In genomic region chr2:192314800-192315481, GRCh38 we compare ENCODE assay signal across 22 cellular contexts.
DNase-seq lines count a peak whose midpoint lies in the region; ATAC-seq and TF ChIP-seq lines count a peak whose summit lies in the region.
"Had no signal": no experiment of that assay in that cellular context is flagged by ENCODE, and none has a peak within 500 bp of the region (broad histone marks: within the 10 kb centered on the region; RNA-seq: fewer than 3 reads in every experiment).

No MANE protein-coding gene starts in this region.

- intact Hi-C loops in posterior vena cava (cut with DNase I) (no loop called here), Caco-2 (cut with micrococcal nuclease; ENCODE audit: unreplicated experiment) (no loop called here)
- intact Hi-C loops in CD4-positive, alpha-beta T cell (cut with DNase I, micrococcal nuclease): no loop called here

- H3K4me1 ChIP-seq in Caco-2: no peaks in the 10 kb centered on the region
- H3K4me1 ChIP-seq: A549 had no signal

- CTCF ChIA-PET in Caco-2 (lab: Charles Lee): no interaction called here
- CTCF ChIA-PET in CD4-positive, alpha-beta T cell (lab: Charles Lee): interaction anchor here (0.6 kb wide), 1 partner anchor 629 kb away, joined by 3 read pairs; no protein-coding TSS in a partner anchor

- no peak overlapping the region for H3K27ac ChIP-seq in CD4-positive, alpha-beta T cell (ENCODE audit: low read depth, low read length)
- H3K27ac ChIP-seq: A549, PC-9 had no signal

- POLR2A ChIA-PET in Caco-2 (lab: Charles Lee): no interaction called here
- POLR2A ChIA-PET in CD4-positive, alpha-beta T cell (lab: Charles Lee): no interaction called here

- no peak overlapping the region for H3K4me3 Mint-ChIP-seq in stimulated activated naive CD8-positive, alpha-beta T cell treated with anti-CD3 and anti-CD28 coated beads, Interleukin-15, amount 100 ng/mL, for 72 hours
- no peak overlapping the region for H3K4me3 Mint-ChIP-seq in Caco-2 (ENCODE audit: unreplicated experiment)
- no peak overlapping the region for H3K4me3 Mint-ChIP-seq in CD4-positive, alpha-beta T cell
- H3K4me3 Mint-ChIP-seq: CD8-positive, alpha-beta T cell had no signal

- no peaks in the 10 kb centered on the region for H3K9me3 Mint-ChIP-seq in stimulated activated naive CD8-positive, alpha-beta T cell treated with anti-CD3 and anti-CD28 coated beads, Interleukin-15, amount 100 ng/mL, for 72 hours
- no peaks in the 10 kb centered on the region for H3K9me3 Mint-ChIP-seq in Caco-2 (ENCODE audit: unreplicated experiment)
- peaks cover 2% of the 10 kb centered on the region for H3K9me3 Mint-ChIP-seq in CD4-positive, alpha-beta T cell

- H3K27ac Mint-ChIP-seq in stimulated activated naive CD8-positive, alpha-beta T cell treated with anti-CD3 and anti-CD28 coated beads, Interleukin-15, amount 100 ng/mL, for 72 hours: no peak overlapping the region
- H3K27ac Mint-ChIP-seq in Caco-2 (ENCODE audit: unreplicated experiment): no peak overlapping the region
- no peak overlapping the region for H3K27ac Mint-ChIP-seq in CD4-positive, alpha-beta T cell
- H3K27ac Mint-ChIP-seq: CD8-positive, alpha-beta T cell had no signal

- ATAC-seq in stimulated activated naive CD8-positive, alpha-beta T cell treated with anti-CD3 and anti-CD28 coated beads, Interleukin-15, amount 100 ng/mL, for 72 hours: peak; percentile 33
- ATAC-seq in GM19351 (IDR thresholded peaks at IDR 0.05; ENCODE audit: unreplicated experiment): no peak
- no peak for ATAC-seq in CD4-positive, alpha-beta T cell (ENCODE audit: poor library complexity)
- ATAC-seq: A549; CD8-positive, alpha-beta T cell; HCT116 had no signal

- DNase-seq in D341Med (ENCODE audit: low spot score) (peak; percentile 16), iPS-NIHi11 (ENCODE audit: low spot score) (peak; percentile 7), posterior vena cava (ENCODE audit: low spot score) (peak; percentile 73), Caco-2 (no peak)
- DNase-seq in stimulated activated naive CD8-positive, alpha-beta T cell treated with anti-CD3 and anti-CD28 coated beads, Interleukin-15, amount 100 ng/mL, for 72 hours: no peak
- DNase-seq in CD4-positive, alpha-beta T cell: no peak
- DNase-seq: C1 segment of cervical spinal cord; CD8-positive, alpha-beta T cell; DMS153; DND-41; IMR-90; KG1; MG63; NCI-H2081; NCI-H524; NCI-H748 treated with DMSO at 0.1 percent for 48 hours; NK-92 treated with Interleukin-12 subunit alpha and Interleukin-12 subunit beta, amount 100 ng/mL, for 24 hours; PC-9; SHP77 had no signal

- no peaks in the 10 kb centered on the region for H3K36me3 ChIP-seq in Caco-2 (ENCODE audit: control insufficient read depth, insufficient read depth, low read length)
- H3K36me3 ChIP-seq: MG63 had no signal

- no peak for TF ChIP-seq CTCF in Caco-2 (IDR thresholded peaks at IDR 0.05; ENCODE audit: insufficient read depth in 1 of 2, low read depth in 1 of 2, low read length in 1 of 2, severe bottlenecking in 1 of 2, unreplicated experiment in 1 of 2)
- TF ChIP-seq CTCF in CD4-positive, alpha-beta T cell (IDR thresholded peaks at IDR 0.05): no peak

- H3K4me1 Mint-ChIP-seq in stimulated activated naive CD8-positive, alpha-beta T cell treated with anti-CD3 and anti-CD28 coated beads, Interleukin-15, amount 100 ng/mL, for 72 hours: no peaks in the 10 kb centered on the region
- H3K4me1 Mint-ChIP-seq in Caco-2 (ENCODE audit: low read depth, unreplicated experiment): no peaks in the 10 kb centered on the region
- H3K4me1 Mint-ChIP-seq in CD4-positive, alpha-beta T cell (ENCODE audit: low read depth): no peaks in the 10 kb centered on the region

- H3K27me3 Mint-ChIP-seq in stimulated activated naive CD8-positive, alpha-beta T cell treated with anti-CD3 and anti-CD28 coated beads, Interleukin-15, amount 100 ng/mL, for 72 hours: no peaks in the 10 kb centered on the region
- no peaks in the 10 kb centered on the region for H3K27me3 Mint-ChIP-seq in Caco-2 (ENCODE audit: insufficient read depth, unreplicated experiment)
- H3K27me3 Mint-ChIP-seq in CD4-positive, alpha-beta T cell: no peaks in the 10 kb centered on the region

- H3K9me3 ChIP-seq in Caco-2: no peaks in the 10 kb centered on the region
- no peaks in the 10 kb centered on the region for H3K9me3 ChIP-seq in CD4-positive, alpha-beta T cell (ENCODE audit: control insufficient read depth, low read length)
- H3K9me3 ChIP-seq: A549 had no signal

- BruUV-seq in Caco-2 (replicated peaks; lab: Mats Ljungman, UMichigan): no TSS peak

- no peak overlapping the region for H3K4me3 ChIP-seq in Caco-2 (ENCODE audit: low read depth, low read length)
- H3K4me3 ChIP-seq: A549, MG63, PC-9 had no signal

- H3K36me3 Mint-ChIP-seq in Caco-2 (ENCODE audit: insufficient read depth, unreplicated experiment): no peaks in the 10 kb centered on the region
- H3K36me3 Mint-ChIP-seq in CD4-positive, alpha-beta T cell (ENCODE audit: low read depth): no peaks in the 10 kb centered on the region
- H3K36me3 Mint-ChIP-seq: CD8-positive, alpha-beta T cell had no signal

- H3K27me3 ChIP-seq in Caco-2 (replicated peaks; ENCODE audit: control insufficient read depth, insufficient read depth, low read length): no peaks in the 10 kb centered on the region
- no peaks in the 10 kb centered on the region for H3K27me3 ChIP-seq in CD4-positive, alpha-beta T cell (ENCODE audit: control insufficient read depth, insufficient read depth, low read length)
- H3K27me3 ChIP-seq: MG63 had no signal

Comparison
In these comparisons a context has a peak if more than half of its experiments do, and no peak if none do; other contexts are left out.
1. DNase-seq: peak in D341Med (single experiment), iPS-NIHi11 (single experiment) and posterior vena cava (single experiment); none in stimulated activated naive CD8-positive, alpha-beta T cell treated with anti-CD3 and anti-CD28 coated beads, Interleukin-15, amount 100 ng/mL, for 72 hours (0 of 2), Caco-2 (0 of 2) and CD4-positive, alpha-beta T cell (0 of 10).